22 cellular contexts compared by ENCODE assay signal in genomic region chr2:134468776-134469175, GRCh38.
"Had no signal": no experiment of that assay in that cellular context is flagged by ENCODE, and none has a peak within 500 bp of the region (broad histone marks: within the 10 kb centered on the region; RNA-seq: fewer than 3 reads in every experiment).

No MANE protein-coding gene starts in this region.

- H3K4me3 ChIP-seq: MG63, SJSA1 had no signal

- H3K4me1 ChIP-seq: SJSA1 had no signal

- H3K36me3 ChIP-seq: MG63, SJSA1 had no signal

- DNase-seq: activated CD4-positive, alpha-beta T cell treated with anti-CD3 and anti-CD28 coated beads for 36 hours; activated CD4-positive, alpha-beta T cell treated with anti-CD3 and anti-CD28 coated beads, Interleukin-2, amount 10 ng/mL, durations not matched to agents 7 days and 5 days; activated CD8-positive, alpha-beta T cell treated with anti-CD3 and anti-CD28 coated beads, Interleukin-2, amount 10 ng/mL, durations not matched to agents 7 days and 5 days; activated gamma-delta T cell; activated naive CD4-positive, alpha-beta T cell treated with anti-CD3 and anti-CD28 coated beads for 36 hours; activated T-cell treated with anti-CD3 and anti-CD28 coated beads, Interleukin-2, amount 50 U/mL, for 24 hours; anterior cingulate cortex; central memory CD4-positive, alpha-beta T cell; Karpas-422; KBM-7; MG63; NCI-H1048; NCI-H1105 treated with DMSO at 0.1 percent for 48 hours; NCI-H1436; NCI-H1694; NCI-H2029; NCI-H345; NCI-H524 treated with DMSO at 0.1 percent for 48 hours; SHP77 treated with DMSO at 0.1 percent for 48 hours; SK-N-SH had no signal

- H3K27me3 ChIP-seq: MG63, SJSA1 had no signal

- H3K9me3 ChIP-seq: MG63, SJSA1, SK-N-SH had no signal

- H3K27ac ChIP-seq: SJSA1 had no signal

- ATAC-seq: activated CD4-positive, alpha-beta T cell treated with anti-CD3 and anti-CD28 coated beads for 36 hours; activated CD8-positive, alpha-beta T cell treated with anti-CD3 and anti-CD28 coated beads, Interleukin-2, amount 10 ng/mL, durations not matched to agents 7 days and 5 days; Panc1 had no signal
